Comparison of ENCODE assay signal across 8 cellular contexts in the genomic region with DNA sequence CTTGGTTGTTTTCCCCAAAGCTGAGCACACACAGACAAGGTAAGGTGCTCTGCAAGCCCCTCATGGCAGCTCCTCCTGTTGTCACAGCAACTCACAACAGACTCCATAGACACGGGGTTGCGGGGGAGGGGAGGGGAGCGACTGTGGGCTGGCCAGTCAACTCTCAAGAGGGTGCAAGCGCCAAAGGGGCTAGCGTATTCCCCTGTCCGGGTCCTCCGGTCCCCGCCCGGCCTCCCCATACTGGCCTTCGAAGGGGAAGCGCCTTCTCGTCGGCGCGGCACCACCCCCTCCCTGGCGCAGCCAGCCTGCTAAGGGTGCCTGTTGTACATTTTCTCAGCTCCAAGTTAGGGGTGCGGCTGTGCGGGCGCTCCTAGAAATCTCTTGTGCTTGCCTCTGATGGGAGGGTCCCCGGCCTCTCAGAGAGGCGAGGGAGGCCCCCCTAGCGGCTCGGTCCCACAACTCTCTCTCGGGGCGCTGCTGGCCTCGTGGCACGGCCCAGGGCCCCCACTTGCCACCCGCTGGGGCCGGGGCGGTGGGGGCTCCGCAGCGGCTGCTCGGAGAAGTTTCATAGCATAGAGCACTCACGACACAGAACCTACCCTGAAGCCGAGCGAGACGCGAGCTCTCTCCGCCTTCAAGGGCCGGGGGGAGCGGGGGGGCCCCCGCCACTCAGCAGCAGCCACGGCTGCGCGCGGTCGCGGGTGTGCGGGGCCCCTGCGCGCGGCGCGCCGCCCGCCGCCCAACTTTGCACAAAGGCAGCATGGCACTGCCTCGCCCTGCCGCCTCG. TPM values are rescaled to one million over a fixed set of nuclear protein-coding genes. Genes with fewer than 3 reads are reported as not detected.
A peak's percentile ranks its signal among the peaks of the same experiment; 100 is the strongest.
DNase-seq lines count a peak whose midpoint lies in the region; ATAC-seq and TF ChIP-seq lines count a peak whose summit lies in the region.

No MANE protein-coding gene starts in this region.

- DNase-seq in NCI-H524 (lab: John Stamatoyannopoulos, UW) (peak; percentile 18 to 29), NCI-H524 treated with DMSO at 0.1 percent for 48 hours (lab: John Stamatoyannopoulos, UW) (no peak), HCT116 (ENCODE audit: low read depth, low spot score) (peak; percentile 3), NCI-H1092 treated with DMSO at 0.1 percent for 48 hours (lab: John Stamatoyannopoulos, UW) (peak; percentile 43), fibroblast of villous mesenchyme (ENCODE audit: low read depth) (peak; percentile 63), naive B cell (peak; percentile 49), vagina (ENCODE audit: extremely low spot score in 2 of 2) (peak in 1 of 2 donors; percentile 91)
- peak; percentile 26 to 30 for DNase-seq in activated T-cell treated with anti-CD3 and anti-CD28 coated beads, Interleukin-2, amount 50 U/mL, for 72 hours

- no peaks in the 10 kb centered on the region for H3K9me3 Mint-ChIP-seq in activated T-cell treated with anti-CD3 and anti-CD28 coated beads, Interleukin-2, amount 50 U/mL, for 72 hours
- H3K9me3 Mint-ChIP-seq in naive B cell, result peaks cover 0 to 2% (median 0%) of the 10 kb centered on the region in 7 donors

- peak overlapping the region; percentile 51 to 72 for H3K4me3 ChIP-seq in HCT116 (replicated peaks in 1 of 2; ENCODE audit: low read depth in 1 of 2, low read length in 2 of 2)
- peak overlapping the region; percentile 81 for H3K4me3 ChIP-seq in fibroblast of villous mesenchyme (ENCODE audit: low read depth, low read length)
- H3K4me3 ChIP-seq in vagina, result peak overlapping the region; percentile 79 to 89

- intact Hi-C loops in HCT116 (cut with micrococcal nuclease), result no loop called here
- intact Hi-C loops in vagina (cut with DNase I), result no loop called here

- peaks cover 17% of the 10 kb centered on the region for H3K4me1 Mint-ChIP-seq in activated T-cell treated with anti-CD3 and anti-CD28 coated beads, Interleukin-2, amount 50 U/mL, for 72 hours (ENCODE audit: low read depth)
- H3K4me1 Mint-ChIP-seq in naive B cell, result peaks cover 13 to 23% (median 22%) of the 10 kb centered on the region in 3 donors

- TF ChIP-seq POLR2A in HCT116 (IDR thresholded peaks at IDR 0.05; ENCODE audit: borderline replicate concordance, extremely low read depth, insufficient read depth, insufficient read length) (no peak), vagina (IDR thresholded peaks at IDR 0.05) (no peak)

- ATAC-seq in HCT116 (peak; percentile 69), naive B cell (ENCODE audit: low read depth in 2 of 2) (peak; percentile 43 to 44)
- ATAC-seq in activated T-cell treated with anti-CD3 and anti-CD28 coated beads, Interleukin-2, amount 50 U/mL, for 72 hours (replicated peaks in 1 of 2), result peak; percentile 52 to 53

- H3K27ac ChIP-seq in HCT116 (ENCODE audit: low read depth, low read length), result peak overlapping the region; percentile 18; the same call in 1 of the 2 replicates
- H3K27ac ChIP-seq in vagina, result peak overlapping the region; percentile 98

- H4K20me1 ChIP-seq in HCT116 (ENCODE audit: insufficient read depth), result no peaks in the 10 kb centered on the region

- TF ChIP-seq RAD21 in HCT116 (IDR thresholded peaks at IDR 0.05; ENCODE audit: low read depth), result no peak

- TF ChIP-seq CTCF in HCT116 (IDR thresholded peaks at IDR 0.05 in 2 of 3, conservative IDR thresholded peaks at IDR 0.05 in 1 of 3; ENCODE audit: borderline replicate concordance in 1 of 3, insufficient read depth in 1 of 3, low read depth in 2 of 3, low read length in 2 of 3) (no peak), fibroblast of villous mesenchyme (IDR thresholded peaks at IDR 0.05; ENCODE audit: insufficient read depth, low read depth, low read length) (no peak), vagina (IDR thresholded peaks at IDR 0.05) (no peak)

- H2AFZ ChIP-seq in HCT116 (ENCODE audit: low read depth, low read length, poor library complexity, severe bottlenecking), result peak overlapping the region; percentile 16

- H3K9ac ChIP-seq in HCT116 (ENCODE audit: low read length), result peak overlapping the region; percentile 70

- RAD21 ChIA-PET in HCT116 (lab: Charles Lee; ENCODE audit: low non-redundant PET in 1 of 2, low total read pairs in 2 of 2, uncharacterized antibody in 2 of 2, unreplicated experiment in 2 of 2), result no interaction called here

- H3K36me3 ChIP-seq in HCT116 (ENCODE audit: control insufficient read depth in 1 of 2, insufficient read depth in 2 of 2, low read length in 2 of 2) (no peaks in the 10 kb centered on the region), vagina (no peaks in the 10 kb centered on the region)

- no peaks in the 10 kb centered on the region for H3K27me3 ChIP-seq in HCT116 (ENCODE audit: insufficient read depth, low read length)
- H3K27me3 ChIP-seq in vagina, result no peaks in the 10 kb centered on the region

- no peak overlapping the region for H3K27ac Mint-ChIP-seq in activated T-cell treated with anti-CD3 and anti-CD28 coated beads, Interleukin-2, amount 50 U/mL, for 72 hours
- peak overlapping the region in 5 of 6 donors; percentile 70 to 96 (median 91) for H3K27ac Mint-ChIP-seq in naive B cell

- no peaks in the 10 kb centered on the region for H3K79me2 ChIP-seq in HCT116 (ENCODE audit: insufficient read depth, low read length)

- BruUV-seq in HCT116 (replicated peaks; lab: Mats Ljungman, UMichigan), result no TSS peak

- H3K27me3 Mint-ChIP-seq in activated T-cell treated with anti-CD3 and anti-CD28 coated beads, Interleukin-2, amount 50 U/mL, for 72 hours (ENCODE audit: low read depth), result peaks cover 75% of the 10 kb centered on the region
- H3K27me3 Mint-ChIP-seq in naive B cell, result peaks cover 0 to 16% (median 10%) of the 10 kb centered on the region in 3 donors

- no peaks in the 10 kb centered on the region for H3K9me2 ChIP-seq in HCT116 (ENCODE audit: insufficient read depth)

- H3K4me2 ChIP-seq in HCT116 (ENCODE audit: low read length), result peak overlapping the region; percentile 96

- POLR2A ChIA-PET in HCT116 (lab: Charles Lee), result no interaction called here

- H3K4me1 ChIP-seq in HCT116 (ENCODE audit: control insufficient read depth in 1 of 2, insufficient read depth in 2 of 2, low read length in 2 of 2), result peaks cover 3 to 19% of the 10 kb centered on the region in 2 experiments; a peak in 2 of 4 replicates
- peaks cover 13% of the 10 kb centered on the region for H3K4me1 ChIP-seq in vagina

- H3K4me3 Mint-ChIP-seq in activated T-cell treated with anti-CD3 and anti-CD28 coated beads, Interleukin-2, amount 50 U/mL, for 72 hours, result peak overlapping the region; percentile 77 to 81
- H3K4me3 Mint-ChIP-seq in naive B cell, result peak overlapping the region; percentile 87 to 94 (median 91)

- no peaks in the 10 kb centered on the region for H3K9me3 ChIP-seq in HCT116 (ENCODE audit: control insufficient read depth in 1 of 2, insufficient read depth in 1 of 2, low read depth in 1 of 2, low read length in 2 of 2)
- H3K9me3 ChIP-seq in vagina, result no peaks in the 10 kb centered on the region

- H3K36me3 Mint-ChIP-seq in activated T-cell treated with anti-CD3 and anti-CD28 coated beads, Interleukin-2, amount 50 U/mL, for 72 hours (ENCODE audit: insufficient read depth in 2 of 2), result no peaks in the 10 kb centered on the region
- H3K36me3 Mint-ChIP-seq in naive B cell, result no peaks in the 10 kb centered on the region

- CTCF ChIA-PET in HCT116 (lab: Charles Lee), result interaction anchor here (0.6 kb wide), 1 partner anchor 843 kb away, joined by 3 read pairs; no protein-coding TSS in a partner anchor

TF ChIP-seq in HCT116, 20 proteins besides CTCF, POLR2A, EP300 and RAD21:
- no peak for TF ChIP-seq FOSL1 (IDR thresholded peaks at IDR 0.05; ENCODE audit: low read depth)
- no peak for TF ChIP-seq ZNF274 (IDR thresholded peaks at IDR 0.05; ENCODE audit: low read depth, low read length)
- 0 out of 2 replicates have a peak, but pooled peaks have one; percentile 28 for TF ChIP-seq ZFX (IDR thresholded peaks at IDR 0.05)
- TF ChIP-seq, protein P1, sequence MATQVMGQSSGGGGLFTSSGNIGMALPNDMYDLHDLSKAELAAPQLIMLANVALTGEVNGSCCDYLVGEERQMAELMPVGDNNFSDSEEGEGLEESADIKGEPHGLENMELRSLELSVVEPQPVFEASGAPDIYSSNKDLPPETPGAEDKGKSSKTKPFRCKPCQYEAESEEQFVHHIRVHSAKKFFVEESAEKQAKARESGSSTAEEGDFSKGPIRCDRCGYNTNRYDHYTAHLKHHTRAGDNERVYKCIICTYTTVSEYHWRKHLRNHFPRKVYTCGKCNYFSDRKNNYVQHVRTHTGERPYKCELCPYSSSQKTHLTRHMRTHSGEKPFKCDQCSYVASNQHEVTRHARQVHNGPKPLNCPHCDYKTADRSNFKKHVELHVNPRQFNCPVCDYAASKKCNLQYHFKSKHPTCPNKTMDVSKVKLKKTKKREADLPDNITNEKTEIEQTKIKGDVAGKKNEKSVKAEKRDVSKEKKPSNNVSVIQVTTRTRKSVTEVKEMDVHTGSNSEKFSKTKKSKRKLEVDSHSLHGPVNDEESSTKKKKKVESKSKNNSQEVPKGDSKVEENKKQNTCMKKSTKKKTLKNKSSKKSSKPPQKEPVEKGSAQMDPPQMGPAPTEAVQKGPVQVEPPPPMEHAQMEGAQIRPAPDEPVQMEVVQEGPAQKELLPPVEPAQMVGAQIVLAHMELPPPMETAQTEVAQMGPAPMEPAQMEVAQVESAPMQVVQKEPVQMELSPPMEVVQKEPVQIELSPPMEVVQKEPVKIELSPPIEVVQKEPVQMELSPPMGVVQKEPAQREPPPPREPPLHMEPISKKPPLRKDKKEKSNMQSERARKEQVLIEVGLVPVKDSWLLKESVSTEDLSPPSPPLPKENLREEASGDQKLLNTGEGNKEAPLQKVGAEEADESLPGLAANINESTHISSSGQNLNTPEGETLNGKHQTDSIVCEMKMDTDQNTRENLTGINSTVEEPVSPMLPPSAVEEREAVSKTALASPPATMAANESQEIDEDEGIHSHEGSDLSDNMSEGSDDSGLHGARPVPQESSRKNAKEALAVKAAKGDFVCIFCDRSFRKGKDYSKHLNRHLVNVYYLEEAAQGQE (IDR thresholded peaks at IDR 0.05; ENCODE audit: low read depth), result no peak
- peak; percentile 36; the same call in 1 of the 2 replicates for TF ChIP-seq EGR1 (IDR thresholded peaks at IDR 0.05; ENCODE audit: low read depth)
- TF ChIP-seq SRF (IDR thresholded peaks at IDR 0.05; ENCODE audit: low read depth), result no peak
- no peak for TF ChIP-seq EZH2phosphoT487 (IDR thresholded peaks at IDR 0.05; ENCODE audit: borderline replicate concordance)
- no peak for TF ChIP-seq ELF1 (IDR thresholded peaks at IDR 0.05; ENCODE audit: borderline replicate concordance, low read depth)

RNA-seq across cellular contexts. Expression of a gene that starts 0.4 kb away (rescaled TPM):
- total RNA-seq in HCT116 (2021; ENCODE audit: unreplicated experiment) (1.6 TPM), fibroblast of villous mesenchyme (26.8 and 42.2 TPM in 2 replicates), vagina (11.0 TPM)
- 1.1 and 1.9 TPM in 2 replicates for polyA plus RNA-seq in HCT116 (2012)
- total RNA-seq in activated T-cell treated with anti-CD3 and anti-CD28 coated beads, Interleukin-2, amount 50 U/mL, for 72 hours, result under 1 TPM in 1 of 2 donors, not detected in 1; 0.77 TPM
- 1 to 10 TPM in 2 of 6 donors, under 1 TPM in 3, not detected in 1; 0.21 to 2.2 (median 0.69) TPM for polyA plus RNA-seq in naive B cell (ENCODE audit: low read depth in 6 of 6)
